Comparison of ENCODE assay signal across 1 cellular context in the genomic region with DNA sequence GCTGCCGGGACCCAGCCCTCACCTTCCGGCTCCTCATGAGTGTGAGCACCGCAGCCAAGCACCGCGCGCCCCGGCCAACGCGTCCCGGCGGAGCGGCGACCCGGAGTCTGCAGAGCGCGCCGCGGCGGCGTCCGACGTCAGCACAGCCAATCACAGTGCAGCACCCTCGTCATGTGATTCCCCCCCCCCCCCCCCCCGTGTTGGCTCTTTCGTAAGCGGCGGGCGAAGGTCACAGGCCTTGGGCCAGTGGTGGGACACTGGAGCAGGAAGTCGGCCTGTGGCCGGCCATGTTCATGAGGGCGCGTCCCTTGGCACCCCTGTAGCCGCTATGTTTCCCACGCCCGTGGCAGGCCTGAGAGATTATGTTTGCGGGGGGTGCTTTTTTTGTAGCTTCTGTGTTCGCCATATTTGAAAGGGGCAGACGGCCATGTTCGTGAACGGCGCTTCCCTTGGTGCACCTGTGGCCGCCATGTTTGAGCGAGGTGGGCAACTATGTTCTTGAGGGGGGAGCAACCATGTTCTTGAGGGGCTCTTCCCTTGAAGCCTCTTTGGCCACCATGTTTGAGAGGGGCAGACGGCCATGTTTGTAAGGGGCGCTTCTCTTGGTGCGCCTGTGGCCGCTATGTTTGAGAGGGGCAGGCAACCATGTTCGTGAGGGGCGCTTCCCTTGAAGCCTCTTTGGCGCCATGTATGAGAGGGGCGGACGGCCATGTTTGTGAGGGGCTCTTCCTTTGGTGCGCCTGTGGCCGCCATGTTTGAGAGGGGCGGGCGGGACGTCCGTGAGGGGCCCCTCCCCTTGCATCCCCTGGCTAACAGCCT.
A peak's percentile ranks its signal among the peaks of the same experiment; 100 is the strongest.
TF ChIP-seq lines count a peak whose summit lies in the region.

A gene (minus strand): TSS at position 123 of the 819 bp plus-strand sequence. CDS start 86 bp downstream, at position 37.

TF ChIP-seq in GM12878, 131 proteins besides CTCF, POLR2A, EP300 and RAD21 (continued from another document and continues in another):
- TF ChIP-seq ETV6 (conservative IDR thresholded peaks at IDR 0.05 in 1 of 2, IDR thresholded peaks at IDR 0.05 in 1 of 2; ENCODE audit: borderline replicate concordance in 1 of 2, low read depth in 1 of 2) = 0 out of 4 replicates have a peak, but pooled peaks of 1 of the 2 experiments have one; percentile 3
- TF ChIP-seq CREM (IDR thresholded peaks at IDR 0.05; ENCODE audit: low read depth) = peak; percentile 17; the same call in 1 of the 2 replicates
- TF ChIP-seq RUNX3 (IDR thresholded peaks at IDR 0.05; ENCODE audit: low read length) = peak; percentile 14; the same call in 1 of the 2 replicates
- no peak for TF ChIP-seq LARP7 (IDR thresholded peaks at IDR 0.05)
- no peak for TF ChIP-seq NRF1 (conservative IDR thresholded peaks at IDR 0.05; ENCODE audit: low read depth, low read length)
- TF ChIP-seq, protein P1, sequence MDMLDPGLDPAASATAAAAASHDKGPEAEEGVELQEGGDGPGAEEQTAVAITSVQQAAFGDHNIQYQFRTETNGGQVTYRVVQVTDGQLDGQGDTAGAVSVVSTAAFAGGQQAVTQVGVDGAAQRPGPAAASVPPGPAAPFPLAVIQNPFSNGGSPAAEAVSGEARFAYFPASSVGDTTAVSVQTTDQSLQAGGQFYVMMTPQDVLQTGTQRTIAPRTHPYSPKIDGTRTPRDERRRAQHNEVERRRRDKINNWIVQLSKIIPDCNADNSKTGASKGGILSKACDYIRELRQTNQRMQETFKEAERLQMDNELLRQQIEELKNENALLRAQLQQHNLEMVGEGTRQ (IDR thresholded peaks at IDR 0.05; ENCODE audit: borderline replicate concordance, low read depth, low read length) = no peak; the same call in 1 of the 2 replicates
- TF ChIP-seq, protein P2, sequence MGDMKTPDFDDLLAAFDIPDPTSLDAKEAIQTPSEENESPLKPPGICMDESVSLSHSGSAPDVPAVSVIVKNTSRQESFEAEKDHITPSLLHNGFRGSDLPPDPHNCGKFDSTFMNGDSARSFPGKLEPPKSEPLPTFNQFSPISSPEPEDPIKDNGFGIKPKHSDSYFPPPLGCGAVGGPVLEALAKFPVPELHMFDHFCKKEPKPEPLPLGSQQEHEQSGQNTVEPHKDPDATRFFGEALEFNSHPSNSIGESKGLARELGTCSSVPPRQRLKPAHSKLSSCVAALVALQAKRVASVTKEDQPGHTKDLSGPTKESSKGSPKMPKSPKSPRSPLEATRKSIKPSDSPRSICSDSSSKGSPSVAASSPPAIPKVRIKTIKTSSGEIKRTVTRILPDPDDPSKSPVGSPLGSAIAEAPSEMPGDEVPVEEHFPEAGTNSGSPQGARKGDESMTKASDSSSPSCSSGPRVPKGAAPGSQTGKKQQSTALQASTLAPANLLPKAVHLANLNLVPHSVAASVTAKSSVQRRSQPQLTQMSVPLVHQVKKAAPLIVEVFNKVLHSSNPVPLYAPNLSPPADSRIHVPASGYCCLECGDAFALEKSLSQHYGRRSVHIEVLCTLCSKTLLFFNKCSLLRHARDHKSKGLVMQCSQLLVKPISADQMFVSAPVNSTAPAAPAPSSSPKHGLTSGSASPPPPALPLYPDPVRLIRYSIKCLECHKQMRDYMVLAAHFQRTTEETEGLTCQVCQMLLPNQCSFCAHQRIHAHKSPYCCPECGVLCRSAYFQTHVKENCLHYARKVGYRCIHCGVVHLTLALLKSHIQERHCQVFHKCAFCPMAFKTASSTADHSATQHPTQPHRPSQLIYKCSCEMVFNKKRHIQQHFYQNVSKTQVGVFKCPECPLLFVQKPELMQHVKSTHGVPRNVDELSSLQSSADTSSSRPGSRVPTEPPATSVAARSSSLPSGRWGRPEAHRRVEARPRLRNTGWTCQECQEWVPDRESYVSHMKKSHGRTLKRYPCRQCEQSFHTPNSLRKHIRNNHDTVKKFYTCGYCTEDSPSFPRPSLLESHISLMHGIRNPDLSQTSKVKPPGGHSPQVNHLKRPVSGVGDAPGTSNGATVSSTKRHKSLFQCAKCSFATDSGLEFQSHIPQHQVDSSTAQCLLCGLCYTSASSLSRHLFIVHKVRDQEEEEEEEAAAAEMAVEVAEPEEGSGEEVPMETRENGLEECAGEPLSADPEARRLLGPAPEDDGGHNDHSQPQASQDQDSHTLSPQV (IDR thresholded peaks at IDR 0.05) = peak; percentile 92
- TF ChIP-seq, protein P3, sequence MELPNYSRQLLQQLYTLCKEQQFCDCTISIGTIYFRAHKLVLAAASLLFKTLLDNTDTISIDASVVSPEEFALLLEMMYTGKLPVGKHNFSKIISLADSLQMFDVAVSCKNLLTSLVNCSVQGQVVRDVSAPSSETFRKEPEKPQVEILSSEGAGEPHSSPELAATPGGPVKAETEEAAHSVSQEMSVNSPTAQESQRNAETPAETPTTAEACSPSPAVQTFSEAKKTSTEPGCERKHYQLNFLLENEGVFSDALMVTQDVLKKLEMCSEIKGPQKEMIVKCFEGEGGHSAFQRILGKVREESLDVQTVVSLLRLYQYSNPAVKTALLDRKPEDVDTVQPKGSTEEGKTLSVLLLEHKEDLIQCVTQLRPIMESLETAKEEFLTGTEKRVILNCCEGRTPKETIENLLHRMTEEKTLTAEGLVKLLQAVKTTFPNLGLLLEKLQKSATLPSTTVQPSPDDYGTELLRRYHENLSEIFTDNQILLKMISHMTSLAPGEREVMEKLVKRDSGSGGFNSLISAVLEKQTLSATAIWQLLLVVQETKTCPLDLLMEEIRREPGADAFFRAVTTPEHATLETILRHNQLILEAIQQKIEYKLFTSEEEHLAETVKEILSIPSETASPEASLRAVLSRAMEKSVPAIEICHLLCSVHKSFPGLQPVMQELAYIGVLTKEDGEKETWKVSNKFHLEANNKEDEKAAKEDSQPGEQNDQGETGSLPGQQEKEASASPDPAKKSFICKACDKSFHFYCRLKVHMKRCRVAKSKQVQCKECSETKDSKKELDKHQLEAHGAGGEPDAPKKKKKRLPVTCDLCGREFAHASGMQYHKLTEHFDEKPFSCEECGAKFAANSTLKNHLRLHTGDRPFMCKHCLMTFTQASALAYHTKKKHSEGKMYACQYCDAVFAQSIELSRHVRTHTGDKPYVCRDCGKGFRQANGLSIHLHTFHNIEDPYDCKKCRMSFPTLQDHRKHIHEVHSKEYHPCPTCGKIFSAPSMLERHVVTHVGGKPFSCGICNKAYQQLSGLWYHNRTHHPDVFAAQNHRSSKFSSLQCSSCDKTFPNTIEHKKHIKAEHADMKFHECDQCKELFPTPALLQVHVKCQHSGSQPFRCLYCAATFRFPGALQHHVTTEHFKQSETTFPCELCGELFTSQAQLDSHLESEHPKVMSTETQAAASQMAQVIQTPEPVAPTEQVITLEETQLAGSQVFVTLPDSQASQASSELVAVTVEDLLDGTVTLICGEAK (IDR thresholded peaks at IDR 0.05; ENCODE audit: borderline replicate concordance) = peak; percentile 72; the same call in 1 of the 2 replicates
- TF ChIP-seq, protein P4, sequence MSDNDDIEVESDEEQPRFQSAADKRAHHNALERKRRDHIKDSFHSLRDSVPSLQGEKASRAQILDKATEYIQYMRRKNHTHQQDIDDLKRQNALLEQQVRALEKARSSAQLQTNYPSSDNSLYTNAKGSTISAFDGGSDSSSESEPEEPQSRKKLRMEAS (IDR thresholded peaks at IDR 0.05; ENCODE audit: low read depth, low read length) = peak; percentile 49; the same call in 1 of the 2 replicates
- peak; percentile 79 for TF ChIP-seq SIX5 (IDR thresholded peaks at IDR 0.05; ENCODE audit: low read depth, low read length, severe bottlenecking)
- TF ChIP-seq, protein P5, sequence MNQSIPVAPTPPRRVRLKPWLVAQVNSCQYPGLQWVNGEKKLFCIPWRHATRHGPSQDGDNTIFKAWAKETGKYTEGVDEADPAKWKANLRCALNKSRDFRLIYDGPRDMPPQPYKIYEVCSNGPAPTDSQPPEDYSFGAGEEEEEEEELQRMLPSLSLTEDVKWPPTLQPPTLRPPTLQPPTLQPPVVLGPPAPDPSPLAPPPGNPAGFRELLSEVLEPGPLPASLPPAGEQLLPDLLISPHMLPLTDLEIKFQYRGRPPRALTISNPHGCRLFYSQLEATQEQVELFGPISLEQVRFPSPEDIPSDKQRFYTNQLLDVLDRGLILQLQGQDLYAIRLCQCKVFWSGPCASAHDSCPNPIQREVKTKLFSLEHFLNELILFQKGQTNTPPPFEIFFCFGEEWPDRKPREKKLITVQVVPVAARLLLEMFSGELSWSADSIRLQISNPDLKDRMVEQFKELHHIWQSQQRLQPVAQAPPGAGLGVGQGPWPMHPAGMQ (IDR thresholded peaks at IDR 0.05; ENCODE audit: borderline replicate concordance) = no peak
- TF ChIP-seq, protein P6, sequence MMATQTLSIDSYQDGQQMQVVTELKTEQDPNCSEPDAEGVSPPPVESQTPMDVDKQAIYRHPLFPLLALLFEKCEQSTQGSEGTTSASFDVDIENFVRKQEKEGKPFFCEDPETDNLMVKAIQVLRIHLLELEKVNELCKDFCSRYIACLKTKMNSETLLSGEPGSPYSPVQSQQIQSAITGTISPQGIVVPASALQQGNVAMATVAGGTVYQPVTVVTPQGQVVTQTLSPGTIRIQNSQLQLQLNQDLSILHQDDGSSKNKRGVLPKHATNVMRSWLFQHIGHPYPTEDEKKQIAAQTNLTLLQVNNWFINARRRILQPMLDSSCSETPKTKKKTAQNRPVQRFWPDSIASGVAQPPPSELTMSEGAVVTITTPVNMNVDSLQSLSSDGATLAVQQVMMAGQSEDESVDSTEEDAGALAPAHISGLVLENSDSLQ (IDR thresholded peaks at IDR 0.05) = no peak; the same call in 1 of the 2 replicates
- no peak; the same call in 1 of the 2 replicates for TF ChIP-seq TCF3 (IDR thresholded peaks at IDR 0.05; ENCODE audit: borderline replicate concordance, insufficient read depth, low read depth, low read length)
- peak; percentile 45; the same call in 1 of the 2 replicates for TF ChIP-seq MXI1 (IDR thresholded peaks at IDR 0.05; ENCODE audit: low read depth, low read length)
- TF ChIP-seq, protein P7, sequence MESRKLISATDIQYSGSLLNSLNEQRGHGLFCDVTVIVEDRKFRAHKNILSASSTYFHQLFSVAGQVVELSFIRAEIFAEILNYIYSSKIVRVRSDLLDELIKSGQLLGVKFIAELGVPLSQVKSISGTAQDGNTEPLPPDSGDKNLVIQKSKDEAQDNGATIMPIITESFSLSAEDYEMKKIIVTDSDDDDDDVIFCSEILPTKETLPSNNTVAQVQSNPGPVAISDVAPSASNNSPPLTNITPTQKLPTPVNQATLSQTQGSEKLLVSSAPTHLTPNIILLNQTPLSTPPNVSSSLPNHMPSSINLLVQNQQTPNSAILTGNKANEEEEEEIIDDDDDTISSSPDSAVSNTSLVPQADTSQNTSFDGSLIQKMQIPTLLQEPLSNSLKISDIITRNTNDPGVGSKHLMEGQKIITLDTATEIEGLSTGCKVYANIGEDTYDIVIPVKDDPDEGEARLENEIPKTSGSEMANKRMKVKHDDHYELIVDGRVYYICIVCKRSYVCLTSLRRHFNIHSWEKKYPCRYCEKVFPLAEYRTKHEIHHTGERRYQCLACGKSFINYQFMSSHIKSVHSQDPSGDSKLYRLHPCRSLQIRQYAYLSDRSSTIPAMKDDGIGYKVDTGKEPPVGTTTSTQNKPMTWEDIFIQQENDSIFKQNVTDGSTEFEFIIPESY (IDR thresholded peaks at IDR 0.05) = no peak
- TF ChIP-seq ZNF24 (IDR thresholded peaks at IDR 0.05) = 0 out of 2 replicates have a peak, but pooled peaks have one; percentile 8
- no peak for TF ChIP-seq NR2C2 (IDR thresholded peaks at IDR 0.05; ENCODE audit: borderline replicate concordance, control insufficient read depth, insufficient read length, low read depth)
- TF ChIP-seq, protein P8, sequence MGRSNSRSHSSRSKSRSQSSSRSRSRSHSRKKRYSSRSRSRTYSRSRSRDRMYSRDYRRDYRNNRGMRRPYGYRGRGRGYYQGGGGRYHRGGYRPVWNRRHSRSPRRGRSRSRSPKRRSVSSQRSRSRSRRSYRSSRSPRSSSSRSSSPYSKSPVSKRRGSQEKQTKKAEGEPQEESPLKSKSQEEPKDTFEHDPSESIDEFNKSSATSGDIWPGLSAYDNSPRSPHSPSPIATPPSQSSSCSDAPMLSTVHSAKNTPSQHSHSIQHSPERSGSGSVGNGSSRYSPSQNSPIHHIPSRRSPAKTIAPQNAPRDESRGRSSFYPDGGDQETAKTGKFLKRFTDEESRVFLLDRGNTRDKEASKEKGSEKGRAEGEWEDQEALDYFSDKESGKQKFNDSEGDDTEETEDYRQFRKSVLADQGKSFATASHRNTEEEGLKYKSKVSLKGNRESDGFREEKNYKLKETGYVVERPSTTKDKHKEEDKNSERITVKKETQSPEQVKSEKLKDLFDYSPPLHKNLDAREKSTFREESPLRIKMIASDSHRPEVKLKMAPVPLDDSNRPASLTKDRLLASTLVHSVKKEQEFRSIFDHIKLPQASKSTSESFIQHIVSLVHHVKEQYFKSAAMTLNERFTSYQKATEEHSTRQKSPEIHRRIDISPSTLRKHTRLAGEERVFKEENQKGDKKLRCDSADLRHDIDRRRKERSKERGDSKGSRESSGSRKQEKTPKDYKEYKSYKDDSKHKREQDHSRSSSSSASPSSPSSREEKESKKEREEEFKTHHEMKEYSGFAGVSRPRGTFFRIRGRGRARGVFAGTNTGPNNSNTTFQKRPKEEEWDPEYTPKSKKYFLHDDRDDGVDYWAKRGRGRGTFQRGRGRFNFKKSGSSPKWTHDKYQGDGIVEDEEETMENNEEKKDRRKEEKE (IDR thresholded peaks at IDR 0.05) = no peak
- no peak for TF ChIP-seq KAT2A (conservative IDR thresholded peaks at IDR 0.05; ENCODE audit: control insufficient read depth, low read depth, low read length)
- TF ChIP-seq PAX8 (IDR thresholded peaks at IDR 0.05) = peak; percentile 32; the same call in 1 of the 2 replicates
- TF ChIP-seq, protein P9, sequence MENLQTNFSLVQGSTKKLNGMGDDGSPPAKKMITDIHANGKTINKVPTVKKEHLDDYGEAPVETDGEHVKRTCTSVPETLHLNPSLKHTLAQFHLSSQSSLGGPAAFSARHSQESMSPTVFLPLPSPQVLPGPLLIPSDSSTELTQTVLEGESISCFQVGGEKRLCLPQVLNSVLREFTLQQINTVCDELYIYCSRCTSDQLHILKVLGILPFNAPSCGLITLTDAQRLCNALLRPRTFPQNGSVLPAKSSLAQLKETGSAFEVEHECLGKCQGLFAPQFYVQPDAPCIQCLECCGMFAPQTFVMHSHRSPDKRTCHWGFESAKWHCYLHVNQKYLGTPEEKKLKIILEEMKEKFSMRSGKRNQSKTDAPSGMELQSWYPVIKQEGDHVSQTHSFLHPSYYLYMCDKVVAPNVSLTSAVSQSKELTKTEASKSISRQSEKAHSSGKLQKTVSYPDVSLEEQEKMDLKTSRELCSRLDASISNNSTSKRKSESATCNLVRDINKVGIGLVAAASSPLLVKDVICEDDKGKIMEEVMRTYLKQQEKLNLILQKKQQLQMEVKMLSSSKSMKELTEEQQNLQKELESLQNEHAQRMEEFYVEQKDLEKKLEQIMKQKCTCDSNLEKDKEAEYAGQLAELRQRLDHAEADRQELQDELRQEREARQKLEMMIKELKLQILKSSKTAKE (IDR thresholded peaks at IDR 0.05; ENCODE audit: low read depth, poor library complexity, severe bottlenecking) = peak; percentile 65
- TF ChIP-seq TBL1XR1 (IDR thresholded peaks at IDR 0.05; ENCODE audit: low read depth, low read length) = no peak
- TF ChIP-seq EGR1 (IDR thresholded peaks at IDR 0.05; ENCODE audit: borderline replicate concordance in 1 of 2, low read depth in 2 of 2, low read length in 2 of 2) = peak in 1 of 2 experiments; percentile 46; a peak in 2 of 3 replicates
